In the genomic region with DNA sequence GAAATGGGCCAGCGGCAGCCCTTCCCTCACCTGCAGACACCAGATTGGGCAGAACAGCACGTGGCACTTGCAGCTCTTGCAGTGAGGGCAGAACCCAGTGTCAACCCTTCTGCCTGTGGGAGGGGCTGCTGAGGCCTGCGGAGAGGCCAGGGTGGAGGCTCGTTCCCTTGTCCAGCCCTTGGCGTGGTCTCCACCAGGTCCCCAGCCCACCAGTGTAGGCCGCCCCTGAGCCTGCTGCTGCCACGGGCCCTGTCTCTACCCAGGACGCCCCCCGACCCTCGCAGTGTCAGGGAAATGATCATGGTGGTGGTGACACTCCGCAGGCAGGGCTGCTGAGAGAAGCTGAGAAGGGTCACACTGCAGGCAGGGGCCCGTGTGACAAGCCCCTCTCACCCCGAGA, we compare ENCODE assay signal across 1 cellular context. TPM values are rescaled to one million over a fixed set of nuclear protein-coding genes. Genes with fewer than 3 reads are reported as not detected.
"Had no signal": no experiment of that assay in that cellular context is flagged by ENCODE, and none has a peak within 500 bp of the region (broad histone marks: within the 10 kb centered on the region; RNA-seq: fewer than 3 reads in every experiment).

No MANE protein-coding gene starts in this region.

RNA-seq across cellular contexts. Expression of gene GGT5, which starts 11.3 kb away (rescaled TPM):
- total RNA-seq: M059J had no signal
